ENCODE assay signal across 16 cellular contexts in genomic region chr14:35042632-35043031, GRCh38. TPM values are rescaled to one million over a fixed set of nuclear protein-coding genes. Genes with fewer than 3 reads are reported as not detected.
DNase-seq lines count a peak whose midpoint lies in the region; ATAC-seq and TF ChIP-seq lines count a peak whose summit lies in the region.
"Had no signal": no experiment of that assay in that cellular context is flagged by ENCODE, and none has a peak within 500 bp of the region (broad histone marks: within the 10 kb centered on the region; RNA-seq: fewer than 3 reads in every experiment).

No MANE protein-coding gene starts in this region.

- intact Hi-C loops in natural killer cell (cut with micrococcal nuclease), result no loop called here
- intact Hi-C loops in OCI-LY7 (cut with micrococcal nuclease; ENCODE audit: unreplicated experiment), result no loop called here
- intact Hi-C loops in naive thymus-derived CD4-positive, alpha-beta T cell (cut with micrococcal nuclease), result no loop called here
- intact Hi-C loops in vagina (cut with DNase I), result loop anchor here (10.0 kb wide), 1 partner anchor 252 kb away; the partner anchor contains the start of gene PSMA6

- DNase-seq in natural killer cell, result no peak
- no peak for DNase-seq in natural killer cell treated with Interleukin-12 subunit alpha and Interleukin-12 subunit beta and Interleukin-15 and Interleukin-18, amount 100 ng/mL, for 72 hours (ENCODE audit: low spot score)
- DNase-seq in OCI-LY7 (ENCODE audit: low spot score), result no peak
- no peak for DNase-seq in naive thymus-derived CD4-positive, alpha-beta T cell
- DNase-seq in T-helper 2 cell treated with Interferon-gamma antibody and Interleukin-4, amounts not matched to agents 5 μg/mL and 100 μg/mL, for 36 hours (ENCODE audit: low spot score), result no peak
- DNase-seq in vagina (ENCODE audit: extremely low spot score in 2 of 2), result no peak
- no peak for DNase-seq in iPS-NIHi11 (ENCODE audit: low spot score)
- DNase-seq: DND-41, NCI-H1694 treated with DMSO at 0.1 percent for 48 hours, NCI-H2107, NCI-H2227 treated with DMSO at 0.1 percent for 48 hours, NCI-H524 treated with DMSO at 0.1 percent for 48 hours, PC-9, SJCRH30 had no signal

- H3K27me3 ChIP-seq in naive thymus-derived CD4-positive, alpha-beta T cell (ENCODE audit: control insufficient read depth in 2 of 2, insufficient read depth in 2 of 2, low read length in 2 of 2), result no peaks in the 10 kb centered on the region
- H3K27me3 ChIP-seq in vagina, result no peaks in the 10 kb centered on the region
- H3K27me3 ChIP-seq: BLaER1, SJCRH30 had no signal

- no peaks in the 10 kb centered on the region for H4K20me1 ChIP-seq in OCI-LY7 (ENCODE audit: insufficient read depth, low read length)
- H4K20me1 ChIP-seq: BLaER1 had no signal

- no peaks in the 10 kb centered on the region for H3K9me3 Mint-ChIP-seq in natural killer cell
- no peaks in the 10 kb centered on the region for H3K9me3 Mint-ChIP-seq in natural killer cell treated with Interleukin-12 subunit alpha and Interleukin-12 subunit beta and Interleukin-15 and Interleukin-18, amount 100 ng/mL, for 72 hours
- no peaks in the 10 kb centered on the region for H3K9me3 Mint-ChIP-seq in naive thymus-derived CD4-positive, alpha-beta T cell
- H3K9me3 Mint-ChIP-seq in T-helper 2 cell treated with Interferon-gamma antibody and Interleukin-4, amounts not matched to agents 5 μg/mL and 100 μg/mL, for 36 hours, result no peaks in the 10 kb centered on the region

- H3K4me1 Mint-ChIP-seq in natural killer cell, result peaks cover 21% of the 10 kb centered on the region in 2 donors
- peaks cover 16 to 19% of the 10 kb centered on the region in 2 donors for H3K4me1 Mint-ChIP-seq in natural killer cell treated with Interleukin-12 subunit alpha and Interleukin-12 subunit beta and Interleukin-15 and Interleukin-18, amount 100 ng/mL, for 72 hours (ENCODE audit: low read depth in 2 of 2)
- peaks cover 8 to 25% (median 18%) of the 10 kb centered on the region in 7 donors for H3K4me1 Mint-ChIP-seq in naive thymus-derived CD4-positive, alpha-beta T cell
- peaks cover 14% of the 10 kb centered on the region for H3K4me1 Mint-ChIP-seq in T-helper 2 cell treated with Interferon-gamma antibody and Interleukin-4, amounts not matched to agents 5 μg/mL and 100 μg/mL, for 36 hours (ENCODE audit: low read depth)

- no peak overlapping the region for H3K4me2 ChIP-seq in OCI-LY7 (ENCODE audit: low read length)
- H3K4me2 ChIP-seq: BLaER1, PC-9 had no signal

- H3K9me2 ChIP-seq in OCI-LY7 (ENCODE audit: insufficient read depth, low read length), result no peaks in the 10 kb centered on the region

- peaks cover 7% of the 10 kb centered on the region; the same call in 1 of the 2 replicates for H3K79me2 ChIP-seq in OCI-LY7 (ENCODE audit: insufficient read depth, low read depth, low read length)

- peak overlapping the region; percentile 48 to 77 for H3K27ac Mint-ChIP-seq in natural killer cell
- peak overlapping the region in 1 of 2 donors; percentile 54 for H3K27ac Mint-ChIP-seq in natural killer cell treated with Interleukin-12 subunit alpha and Interleukin-12 subunit beta and Interleukin-15 and Interleukin-18, amount 100 ng/mL, for 72 hours
- H3K27ac Mint-ChIP-seq in naive thymus-derived CD4-positive, alpha-beta T cell, result peak overlapping the region in 7 of 9 donors; percentile 4 to 86 (median 40)
- H3K27ac Mint-ChIP-seq in T-helper 2 cell treated with Interferon-gamma antibody and Interleukin-4, amounts not matched to agents 5 μg/mL and 100 μg/mL, for 36 hours, result no peak overlapping the region

- H3K27ac ChIP-seq in OCI-LY7 (ENCODE audit: low read depth, low read length, poor library complexity, severe bottlenecking) (no peak overlapping the region), vagina (no peak overlapping the region)
- H3K27ac ChIP-seq in naive thymus-derived CD4-positive, alpha-beta T cell (ENCODE audit: low read depth, low read length), result no peak overlapping the region
- H3K27ac ChIP-seq: BLaER1, PC-9, SJCRH30 had no signal

- no peaks in the 10 kb centered on the region for H3K27me3 Mint-ChIP-seq in natural killer cell (ENCODE audit: low read depth in 2 of 2)
- H3K27me3 Mint-ChIP-seq in natural killer cell treated with Interleukin-12 subunit alpha and Interleukin-12 subunit beta and Interleukin-15 and Interleukin-18, amount 100 ng/mL, for 72 hours, result no peaks in the 10 kb centered on the region
- no peaks in the 10 kb centered on the region for H3K27me3 Mint-ChIP-seq in naive thymus-derived CD4-positive, alpha-beta T cell
- no peaks in the 10 kb centered on the region for H3K27me3 Mint-ChIP-seq in T-helper 2 cell treated with Interferon-gamma antibody and Interleukin-4, amounts not matched to agents 5 μg/mL and 100 μg/mL, for 36 hours (ENCODE audit: low read depth)

- no peak overlapping the region for H3K4me3 Mint-ChIP-seq in natural killer cell
- H3K4me3 Mint-ChIP-seq in natural killer cell treated with Interleukin-12 subunit alpha and Interleukin-12 subunit beta and Interleukin-15 and Interleukin-18, amount 100 ng/mL, for 72 hours, result no peak overlapping the region
- H3K4me3 Mint-ChIP-seq in naive thymus-derived CD4-positive, alpha-beta T cell, result no peak overlapping the region
- H3K4me3 Mint-ChIP-seq in T-helper 2 cell treated with Interferon-gamma antibody and Interleukin-4, amounts not matched to agents 5 μg/mL and 100 μg/mL, for 36 hours, result no peak overlapping the region

- CTCF ChIA-PET in OCI-LY7 (lab: Charles Lee; ENCODE audit: unreplicated experiment), result no interaction called here
- CTCF ChIA-PET in naive thymus-derived CD4-positive, alpha-beta T cell (lab: Charles Lee), result no interaction called here

- ATAC-seq in natural killer cell, result no peak
- ATAC-seq in natural killer cell treated with Interleukin-12 subunit alpha and Interleukin-12 subunit beta and Interleukin-15 and Interleukin-18, amount 100 ng/mL, for 72 hours, result no peak
- ATAC-seq in naive thymus-derived CD4-positive, alpha-beta T cell, result no peak
- ATAC-seq: K562 had no signal

- TF ChIP-seq CTCF in natural killer cell (IDR thresholded peaks at IDR 0.05), result no peak
- TF ChIP-seq CTCF in OCI-LY7 (conservative IDR thresholded peaks at IDR 0.05; ENCODE audit: low read length), result no peak
- no peak for TF ChIP-seq CTCF in vagina (IDR thresholded peaks at IDR 0.05)

- H3K36me3 Mint-ChIP-seq in natural killer cell, result no peaks in the 10 kb centered on the region
- H3K36me3 Mint-ChIP-seq in natural killer cell treated with Interleukin-12 subunit alpha and Interleukin-12 subunit beta and Interleukin-15 and Interleukin-18, amount 100 ng/mL, for 72 hours, result no peaks in the 10 kb centered on the region
- no peaks in the 10 kb centered on the region for H3K36me3 Mint-ChIP-seq in naive thymus-derived CD4-positive, alpha-beta T cell
- H3K36me3 Mint-ChIP-seq in T-helper 2 cell treated with Interferon-gamma antibody and Interleukin-4, amounts not matched to agents 5 μg/mL and 100 μg/mL, for 36 hours (ENCODE audit: low read depth), result peaks cover under 1% of the 10 kb centered on the region

- BruUV-seq in OCI-LY7 (replicated peaks; lab: Mats Ljungman, UMichigan), result no TSS peak

- POLR2A ChIA-PET in OCI-LY7 (lab: Charles Lee), result interaction anchor here (0.6 to 1.5 kb wide), 6 partner anchors 10 to 412 kb away, joined by 3 to 6 read pairs (median 4); partner anchors contain the start of gene SNX6
- POLR2A ChIA-PET in naive thymus-derived CD4-positive, alpha-beta T cell (lab: Charles Lee), result interaction anchor here (0.6 to 1.8 kb wide), 3 partner anchors 60 to 363 kb away, joined by 3 to 7 read pairs (median 3); partner anchors contain the start of gene SRP54

- 0 out of 2 replicates have a peak overlapping the region, but pooled peaks have one; percentile 24 for H2AFZ ChIP-seq in OCI-LY7 (ENCODE audit: low read length)
- H2AFZ ChIP-seq: PC-9 had no signal

- H3K9me3 ChIP-seq in OCI-LY7 (ENCODE audit: low read length) (no peaks in the 10 kb centered on the region), vagina (no peaks in the 10 kb centered on the region)
- H3K9me3 ChIP-seq in naive thymus-derived CD4-positive, alpha-beta T cell (ENCODE audit: control insufficient read depth in 2 of 3, low read length in 3 of 3), result no peaks in the 10 kb centered on the region
- H3K9me3 ChIP-seq: BLaER1, SJCRH30 had no signal

- no peak for TF ChIP-seq POLR2A in vagina (IDR thresholded peaks at IDR 0.05)

- H3K4me1 ChIP-seq in OCI-LY7 (ENCODE audit: insufficient read depth, low read length, poor library complexity, severe bottlenecking), result peaks cover 14% of the 10 kb centered on the region
- peaks cover 6 to 17% of the 10 kb centered on the region in 2 donors for H3K4me1 ChIP-seq in naive thymus-derived CD4-positive, alpha-beta T cell (ENCODE audit: control insufficient read depth in 2 of 2, insufficient read depth in 2 of 2, low read length in 2 of 2)
- peaks cover 9% of the 10 kb centered on the region for H3K4me1 ChIP-seq in vagina

- no peak overlapping the region for H3K4me3 ChIP-seq in OCI-LY7 (ENCODE audit: low read depth, low read length, poor library complexity, severe bottlenecking)
- H3K4me3 ChIP-seq in naive thymus-derived CD4-positive, alpha-beta T cell (ENCODE audit: low read length), result no peak overlapping the region
- H3K4me3 ChIP-seq in vagina, result no peak overlapping the region
- H3K4me3 ChIP-seq: BLaER1, K562, PC-9, SJCRH30 had no signal

- H3K36me3 ChIP-seq in OCI-LY7 (ENCODE audit: insufficient read depth, low read length) (no peaks in the 10 kb centered on the region), vagina (no peaks in the 10 kb centered on the region)
- no peaks in the 10 kb centered on the region for H3K36me3 ChIP-seq in naive thymus-derived CD4-positive, alpha-beta T cell (ENCODE audit: control insufficient read depth in 2 of 3, insufficient read depth in 3 of 3, low read length in 3 of 3)
- H3K36me3 ChIP-seq: BLaER1, SJCRH30 had no signal

RNA-seq across cellular contexts. Expression of gene FAM177A1, which starts 3.4 kb away (rescaled TPM):
- total RNA-seq in natural killer cell (100 to 1,000 TPM in 1 of 3 donors, 10 to 100 TPM in 2; 73.8 to 131 (median 79.6) TPM), OCI-LY7 (2022) (31.8 and 32.5 TPM in 2 replicates), vagina (41.3 TPM)
- total RNA-seq in natural killer cell treated with Interleukin-12 subunit alpha and Interleukin-12 subunit beta and Interleukin-15 and Interleukin-18, amount 100 ng/mL, for 72 hours, result 10 to 100 TPM; 50.0 to 52.0 TPM
- total RNA-seq in OCI-LY7 (2014; rRNA removed; shearing (Covaris generic)), result 17.3 and 19.0 TPM in 2 replicates
- total RNA-seq in naive thymus-derived CD4-positive, alpha-beta T cell, result 100 to 1,000 TPM in 1 of 5 experiments, 10 to 100 TPM in 4; 34.3 to 135 (median 41.7) TPM
- 10 to 100 TPM; 34.9 to 36.2 TPM for polyA plus RNA-seq in naive thymus-derived CD4-positive, alpha-beta T cell

RNA-seq across cellular contexts. Expression of gene SRP54, which starts 59.8 kb away (rescaled TPM):
- total RNA-seq in natural killer cell, result 10 to 100 TPM; 41.2 to 63.2 (median 48.8) TPM
- 10 to 100 TPM; 66.1 to 84.8 TPM for total RNA-seq in natural killer cell treated with Interleukin-12 subunit alpha and Interleukin-12 subunit beta and Interleukin-15 and Interleukin-18, amount 100 ng/mL, for 72 hours
- total RNA-seq in OCI-LY7 (2014; rRNA removed; shearing (Covaris generic)), result 50.9 and 53.8 TPM in 2 replicates
- total RNA-seq in OCI-LY7 (2022), result 81.9 and 86.0 TPM in 2 replicates
- 10 to 100 TPM; 35.8 to 61.4 (median 52.0) TPM for total RNA-seq in naive thymus-derived CD4-positive, alpha-beta T cell
- polyA plus RNA-seq in naive thymus-derived CD4-positive, alpha-beta T cell, result 10 to 100 TPM; 34.2 to 37.4 TPM
- 37.6 TPM for total RNA-seq in vagina
